In the genomic region with DNA sequence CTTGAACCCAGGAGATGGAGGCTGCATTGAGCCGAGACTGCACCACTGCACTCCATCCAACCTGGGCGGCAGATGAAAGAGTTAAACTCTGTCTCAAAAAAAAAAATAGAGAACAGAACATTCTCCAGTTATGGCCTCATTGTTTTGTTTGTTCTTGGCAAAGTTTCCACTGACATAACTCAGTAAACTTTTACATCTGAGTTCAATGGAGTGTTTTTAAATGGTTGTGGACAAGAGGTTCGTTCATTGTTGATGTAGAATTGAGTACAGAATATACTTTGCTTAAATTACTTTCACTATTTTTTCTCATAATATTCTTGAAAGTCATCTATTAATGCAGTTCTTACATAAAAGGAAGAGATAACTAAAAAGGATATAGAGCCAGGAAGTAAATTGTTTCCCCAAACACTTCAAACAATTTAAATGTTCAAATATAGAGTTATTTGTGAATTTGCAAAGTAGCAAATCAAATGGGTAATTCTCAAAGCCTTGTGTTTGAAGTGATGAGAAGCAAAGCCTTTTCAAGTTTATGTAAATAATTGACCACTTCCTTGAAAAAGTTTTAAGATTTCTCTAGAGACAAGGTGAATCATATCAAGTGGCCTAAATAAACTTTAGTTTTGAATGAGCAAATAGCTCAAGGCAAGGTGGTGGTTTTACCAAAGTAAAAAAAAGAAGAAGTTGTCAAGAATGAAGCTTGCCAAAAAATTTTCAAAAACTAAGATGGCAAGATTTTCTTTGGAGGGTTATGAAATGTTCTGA, we compare ENCODE assay signal across 1 cellular context.
TF ChIP-seq lines count a peak whose summit lies in the region.

No MANE protein-coding gene starts in this region.

TF ChIP-seq in GM23338, 12 proteins besides CTCF, POLR2A, EP300 and RAD21 (continued from another document):
- TF ChIP-seq, protein P1, sequence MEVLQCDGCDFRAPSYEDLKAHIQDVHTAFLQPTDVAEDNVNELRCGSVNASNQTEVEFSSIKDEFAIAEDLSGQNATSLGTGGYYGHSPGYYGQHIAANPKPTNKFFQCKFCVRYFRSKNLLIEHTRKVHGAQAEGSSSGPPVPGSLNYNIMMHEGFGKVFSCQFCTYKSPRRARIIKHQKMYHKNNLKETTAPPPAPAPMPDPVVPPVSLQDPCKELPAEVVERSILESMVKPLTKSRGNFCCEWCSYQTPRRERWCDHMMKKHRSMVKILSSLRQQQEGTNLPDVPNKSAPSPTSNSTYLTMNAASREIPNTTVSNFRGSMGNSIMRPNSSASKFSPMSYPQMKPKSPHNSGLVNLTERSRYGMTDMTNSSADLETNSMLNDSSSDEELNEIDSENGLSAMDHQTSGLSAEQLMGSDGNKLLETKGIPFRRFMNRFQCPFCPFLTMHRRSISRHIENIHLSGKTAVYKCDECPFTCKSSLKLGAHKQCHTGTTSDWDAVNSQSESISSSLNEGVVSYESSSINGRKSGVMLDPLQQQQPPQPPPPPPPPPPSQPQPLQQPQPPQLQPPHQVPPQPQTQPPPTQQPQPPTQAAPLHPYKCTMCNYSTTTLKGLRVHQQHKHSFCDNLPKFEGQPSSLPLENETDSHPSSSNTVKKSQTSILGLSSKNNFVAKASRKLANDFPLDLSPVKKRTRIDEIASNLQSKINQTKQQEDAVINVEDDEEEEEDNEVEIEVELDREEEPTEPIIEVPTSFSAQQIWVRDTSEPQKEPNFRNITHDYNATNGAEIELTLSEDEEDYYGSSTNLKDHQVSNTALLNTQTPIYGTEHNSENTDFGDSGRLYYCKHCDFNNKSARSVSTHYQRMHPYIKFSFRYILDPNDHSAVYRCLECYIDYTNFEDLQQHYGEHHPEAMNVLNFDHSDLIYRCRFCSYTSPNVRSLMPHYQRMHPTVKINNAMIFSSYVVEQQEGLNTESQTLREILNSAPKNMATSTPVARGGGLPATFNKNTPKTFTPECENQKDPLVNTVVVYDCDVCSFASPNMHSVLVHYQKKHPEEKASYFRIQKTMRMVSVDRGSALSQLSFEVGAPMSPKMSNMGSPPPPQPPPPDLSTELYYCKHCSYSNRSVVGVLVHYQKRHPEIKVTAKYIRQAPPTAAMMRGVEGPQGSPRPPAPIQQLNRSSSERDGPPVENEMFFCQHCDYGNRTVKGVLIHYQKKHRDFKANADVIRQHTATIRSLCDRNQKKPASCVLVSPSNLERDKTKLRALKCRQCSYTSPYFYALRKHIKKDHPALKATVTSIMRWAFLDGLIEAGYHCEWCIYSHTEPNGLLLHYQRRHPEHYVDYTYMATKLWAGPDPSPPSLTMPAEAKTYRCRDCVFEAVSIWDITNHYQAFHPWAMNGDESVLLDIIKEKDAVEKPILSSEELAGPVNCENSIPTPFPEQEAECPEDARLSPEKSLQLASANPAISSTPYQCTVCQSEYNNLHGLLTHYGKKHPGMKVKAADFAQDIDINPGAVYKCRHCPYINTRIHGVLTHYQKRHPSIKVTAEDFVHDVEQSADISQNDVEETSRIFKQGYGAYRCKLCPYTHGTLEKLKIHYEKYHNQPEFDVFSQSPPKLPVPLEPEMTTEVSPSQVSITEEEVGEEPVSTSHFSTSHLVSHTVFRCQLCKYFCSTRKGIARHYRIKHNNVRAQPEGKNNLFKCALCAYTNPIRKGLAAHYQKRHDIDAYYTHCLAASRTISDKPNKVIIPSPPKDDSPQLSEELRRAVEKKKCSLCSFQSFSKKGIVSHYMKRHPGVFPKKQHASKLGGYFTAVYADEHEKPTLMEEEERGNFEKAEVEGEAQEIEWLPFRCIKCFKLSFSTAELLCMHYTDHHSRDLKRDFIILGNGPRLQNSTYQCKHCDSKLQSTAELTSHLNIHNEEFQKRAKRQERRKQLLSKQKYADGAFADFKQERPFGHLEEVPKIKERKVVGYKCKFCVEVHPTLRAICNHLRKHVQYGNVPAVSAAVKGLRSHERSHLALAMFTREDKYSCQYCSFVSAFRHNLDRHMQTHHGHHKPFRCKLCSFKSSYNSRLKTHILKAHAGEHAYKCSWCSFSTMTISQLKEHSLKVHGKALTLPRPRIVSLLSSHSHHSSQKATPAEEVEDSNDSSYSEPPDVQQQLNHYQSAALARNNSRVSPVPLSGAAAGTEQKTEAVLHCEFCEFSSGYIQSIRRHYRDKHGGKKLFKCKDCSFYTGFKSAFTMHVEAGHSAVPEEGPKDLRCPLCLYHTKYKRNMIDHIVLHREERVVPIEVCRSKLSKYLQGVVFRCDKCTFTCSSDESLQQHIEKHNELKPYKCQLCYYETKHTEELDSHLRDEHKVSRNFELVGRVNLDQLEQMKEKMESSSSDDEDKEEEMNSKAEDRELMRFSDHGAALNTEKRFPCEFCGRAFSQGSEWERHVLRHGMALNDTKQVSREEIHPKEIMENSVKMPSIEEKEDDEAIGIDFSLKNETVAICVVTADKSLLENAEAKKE (CRISPR knock-in tag; IDR thresholded peaks at IDR 0.05): no peak
- TF ChIP-seq, protein P2, sequence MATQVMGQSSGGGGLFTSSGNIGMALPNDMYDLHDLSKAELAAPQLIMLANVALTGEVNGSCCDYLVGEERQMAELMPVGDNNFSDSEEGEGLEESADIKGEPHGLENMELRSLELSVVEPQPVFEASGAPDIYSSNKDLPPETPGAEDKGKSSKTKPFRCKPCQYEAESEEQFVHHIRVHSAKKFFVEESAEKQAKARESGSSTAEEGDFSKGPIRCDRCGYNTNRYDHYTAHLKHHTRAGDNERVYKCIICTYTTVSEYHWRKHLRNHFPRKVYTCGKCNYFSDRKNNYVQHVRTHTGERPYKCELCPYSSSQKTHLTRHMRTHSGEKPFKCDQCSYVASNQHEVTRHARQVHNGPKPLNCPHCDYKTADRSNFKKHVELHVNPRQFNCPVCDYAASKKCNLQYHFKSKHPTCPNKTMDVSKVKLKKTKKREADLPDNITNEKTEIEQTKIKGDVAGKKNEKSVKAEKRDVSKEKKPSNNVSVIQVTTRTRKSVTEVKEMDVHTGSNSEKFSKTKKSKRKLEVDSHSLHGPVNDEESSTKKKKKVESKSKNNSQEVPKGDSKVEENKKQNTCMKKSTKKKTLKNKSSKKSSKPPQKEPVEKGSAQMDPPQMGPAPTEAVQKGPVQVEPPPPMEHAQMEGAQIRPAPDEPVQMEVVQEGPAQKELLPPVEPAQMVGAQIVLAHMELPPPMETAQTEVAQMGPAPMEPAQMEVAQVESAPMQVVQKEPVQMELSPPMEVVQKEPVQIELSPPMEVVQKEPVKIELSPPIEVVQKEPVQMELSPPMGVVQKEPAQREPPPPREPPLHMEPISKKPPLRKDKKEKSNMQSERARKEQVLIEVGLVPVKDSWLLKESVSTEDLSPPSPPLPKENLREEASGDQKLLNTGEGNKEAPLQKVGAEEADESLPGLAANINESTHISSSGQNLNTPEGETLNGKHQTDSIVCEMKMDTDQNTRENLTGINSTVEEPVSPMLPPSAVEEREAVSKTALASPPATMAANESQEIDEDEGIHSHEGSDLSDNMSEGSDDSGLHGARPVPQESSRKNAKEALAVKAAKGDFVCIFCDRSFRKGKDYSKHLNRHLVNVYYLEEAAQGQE (IDR thresholded peaks at IDR 0.05; ENCODE audit: unreplicated experiment): no peak
- TF ChIP-seq ZNF114 (CRISPR knock-in tag; IDR thresholded peaks at IDR 0.05) (no peak), EZH2phosphoT487 (IDR thresholded peaks at IDR 0.05; ENCODE audit: unreplicated experiment) (no peak), EZH2 (IDR thresholded peaks at IDR 0.05; ENCODE audit: low read depth, unreplicated experiment) (no peak), POLR2AphosphoS5 (IDR thresholded peaks at IDR 0.05; ENCODE audit: low read depth) (no peak), ZNF331 (CRISPR knock-in tag; IDR thresholded peaks at IDR 0.05; ENCODE audit: low read depth) (no peak), NANOG (IDR thresholded peaks at IDR 0.05; ENCODE audit: borderline replicate concordance) (no peak), CREB1 (CRISPR knock-in tag; IDR thresholded peaks at IDR 0.05; ENCODE audit: low read depth) (no peak)
